ENCODE assay signal across 8 cellular contexts in genomic region chr5:10352404-10353240, GRCh38. TPM values are rescaled to one million over a fixed set of nuclear protein-coding genes. Genes with fewer than 3 reads are reported as not detected.
A peak's percentile ranks its signal among the peaks of the same experiment; 100 is the strongest.
DNase-seq lines count a peak whose midpoint lies in the region; ATAC-seq and TF ChIP-seq lines count a peak whose summit lies in the region.

No MANE protein-coding gene starts in this region.

- DNase-seq in GM12864 (ENCODE audit: low read depth) (peak; percentile 48), PC-9 (peak in 1 of 2 experiments; percentile 64), astrocyte of the hippocampus (ENCODE audit: low read depth, low spot score) (peak; percentile 77), inferior parietal cortex (ENCODE audit: extremely low spot score) (peak; percentile 76), NCI-H446 treated with DMSO at 0.1 percent for 48 hours (lab: John Stamatoyannopoulos, UW) (no peak)
- DNase-seq in stimulated activated CD4-positive, alpha-beta T cell treated with anti-CD3 and anti-CD28 coated beads, Interleukin-4, amount 100 ng/mL, for 1 hour = peak; percentile 31
- DNase-seq in NK-92 treated with Interleukin-12 subunit alpha and Interleukin-12 subunit beta, amount 100 ng/mL, for 24 hours (lab: John Stamatoyannopoulos, UW) = no peak

- peak overlapping the region; percentile 93 for H3K27ac ChIP-seq in PC-9

- H3K9me2 ChIP-seq in PC-9 (ENCODE audit: insufficient read depth) = no peaks in the 10 kb centered on the region

- peaks cover 18% of the 10 kb centered on the region for H3K4me1 ChIP-seq in PC-9 (replicated peaks; ENCODE audit: insufficient read depth)

- H3K79me2 ChIP-seq in PC-9 (ENCODE audit: low read depth) = peaks cover 54% of the 10 kb centered on the region

- POLR2A ChIA-PET in PC-9 (lab: Charles Lee; ENCODE audit: unreplicated experiment) = interaction anchor here (0.5 to 1.5 kb wide), 12 partner anchors 10 to 207 kb away, joined by 3 to 14 read pairs (median 4); no protein-coding TSS in a partner anchor

- peak overlapping the region; percentile 92 for H3K4me2 ChIP-seq in PC-9

- peaks cover 10% of the 10 kb centered on the region for H3K36me3 ChIP-seq in PC-9 (ENCODE audit: low read depth)

- no peak for TF ChIP-seq CTCF in GM12864 (IDR thresholded peaks at IDR 0.05; ENCODE audit: low read depth, low read length, missing control alignments)
- TF ChIP-seq CTCF in PC-9 (conservative IDR thresholded peaks at IDR 0.05) = no peak

- H3K4me3 ChIP-seq in GM12864 (ENCODE audit: low read depth, low read length) = peak overlapping the region; percentile 95
- H3K4me3 ChIP-seq in PC-9 = peak overlapping the region; percentile 85

- H3F3A ChIP-seq in PC-9 (ENCODE audit: insufficient read depth, low read depth) = peaks cover 19% of the 10 kb centered on the region; the same call in 1 of the 2 replicates

- no peaks in the 10 kb centered on the region for H3K9me3 ChIP-seq in PC-9 (ENCODE audit: insufficient read depth, low read depth)

- CTCF ChIA-PET in PC-9 (lab: Charles Lee) = interaction anchor here (0.8 to 1.5 kb wide), 3 partner anchors 12 to 69 kb away, joined by 3 to 7 read pairs (median 6); no protein-coding TSS in a partner anchor

- intact Hi-C loops in PC-9 (cut with micrococcal nuclease; ENCODE audit: unreplicated experiment) = loop anchor here (1.0 to 5.0 kb wide), 8 partner anchors 14 to 245 kb away; partner anchors contain the start of gene CCT5

- peak; percentile 6 for ATAC-seq in HG03060 (IDR thresholded peaks at IDR 0.05; ENCODE audit: low read depth, unreplicated experiment)

- H3K27me3 ChIP-seq in PC-9 (ENCODE audit: insufficient read depth, low read depth) = no peaks in the 10 kb centered on the region

- peaks cover 30% of the 10 kb centered on the region for H4K20me1 ChIP-seq in PC-9 (ENCODE audit: insufficient read depth)

- BruUV-seq in PC-9 (replicated peaks; lab: Mats Ljungman, UMichigan) = TSS peak; percentile 93

- peak overlapping the region; percentile 97 for H2AFZ ChIP-seq in PC-9

RNA-seq across cellular contexts. Expression of gene MARCHF6, which starts 0.9 kb away (rescaled TPM):
- 283 and 364 TPM in 2 replicates for total RNA-seq in PC-9 (2021)

RNA-seq across cellular contexts. Expression of gene CMBL, which starts 44.9 kb away (rescaled TPM):
- 286 and 294 TPM in 2 replicates for total RNA-seq in PC-9 (2021)

Comparison
In these comparisons a context has a peak if more than half of its experiments do, and no peak if none do; other contexts are left out.
1. DNase-seq: peak in GM12864 (single experiment), astrocyte of the hippocampus (single experiment), inferior parietal cortex (single experiment) and stimulated activated CD4-positive, alpha-beta T cell treated with anti-CD3 and anti-CD28 coated beads, Interleukin-4, amount 100 ng/mL, for 1 hour (single experiment); none in NK-92 treated with Interleukin-12 subunit alpha and Interleukin-12 subunit beta, amount 100 ng/mL, for 24 hours (single experiment) and NCI-H446 treated with DMSO at 0.1 percent for 48 hours (single experiment).